Comparison of ENCODE assay signal across 10 cellular contexts in the genomic region with DNA sequence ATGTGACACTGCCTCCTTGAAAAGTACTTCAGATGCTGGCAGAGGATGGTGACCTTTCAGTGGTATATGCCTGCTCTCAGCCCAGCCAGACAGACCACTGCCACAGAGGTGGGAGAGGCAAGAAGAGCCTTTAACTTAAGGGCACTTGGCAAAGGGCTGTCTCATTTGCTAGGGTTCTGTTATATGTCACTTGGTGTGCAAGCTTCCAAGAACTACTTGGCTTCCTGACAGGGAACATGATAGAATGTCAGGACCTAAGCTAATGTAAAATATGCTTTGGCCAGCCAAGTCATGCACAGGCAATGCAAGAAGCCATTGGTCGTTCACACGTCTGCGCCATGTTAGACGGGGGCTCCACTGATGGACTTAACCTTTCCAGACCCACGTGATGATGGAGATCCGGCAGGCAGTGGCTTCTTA. TPM values are rescaled to one million over a fixed set of nuclear protein-coding genes. Genes with fewer than 3 reads are reported as not detected.
"Had no signal": no experiment of that assay in that cellular context is flagged by ENCODE, and none has a peak within 500 bp of the region (broad histone marks: within the 10 kb centered on the region; RNA-seq: fewer than 3 reads in every experiment).

No MANE protein-coding gene starts in this region.

- H3K27ac Mint-ChIP-seq: activated naive CD4-positive, alpha-beta T cell treated with anti-CD3 and anti-CD28 coated beads, Interleukin-2, amount 50 U/mL, for 72 hours; immature natural killer cell; memory B cell had no signal

- H3K27me3 ChIP-seq: SJCRH30, tibial artery had no signal

- H3K9me3 Mint-ChIP-seq: activated naive CD4-positive, alpha-beta T cell treated with anti-CD3 and anti-CD28 coated beads, Interleukin-2, amount 50 U/mL, for 72 hours; immature natural killer cell; memory B cell; nephron had no signal

- H3K36me3 ChIP-seq: SJCRH30, tibial artery had no signal

- H3K4me3 Mint-ChIP-seq: immature natural killer cell, memory B cell, nephron had no signal

- H3K4me3 ChIP-seq: SJCRH30, skin epidermis, tibial artery had no signal

- H3K27ac ChIP-seq: SJCRH30, skin epidermis, tibial artery had no signal

- H3K4me1 ChIP-seq: tibial artery had no signal

- H3K27me3 Mint-ChIP-seq: memory B cell had no signal

- DNase-seq: anterior cingulate cortex; effector CD4-positive, alpha-beta T cell; immature natural killer cell; SJCRH30; tibial artery had no signal

- ATAC-seq: activated CD4-positive, CD25-positive, alpha-beta regulatory T cell treated with anti-CD3 and anti-CD28 coated beads, Interleukin-2, amount 50 U/mL, for 24 hours; activated naive CD4-positive, alpha-beta T cell treated with anti-CD3 and anti-CD28 coated beads, Interleukin-2, amount 50 U/mL, for 72 hours had no signal

- H3K36me3 Mint-ChIP-seq: activated naive CD4-positive, alpha-beta T cell treated with anti-CD3 and anti-CD28 coated beads, Interleukin-2, amount 50 U/mL, for 72 hours; immature natural killer cell; memory B cell had no signal

- H3K9me3 ChIP-seq: SJCRH30 had no signal

- H3K4me1 Mint-ChIP-seq: immature natural killer cell, memory B cell had no signal

RNA-seq across cellular contexts. Expression of gene RBM20, which starts 54.7 kb away (rescaled TPM):
- polyA plus RNA-seq: immature natural killer cell had no signal
